8 cellular contexts compared by ENCODE assay signal in genomic region chr10:73771722-73772279, GRCh38. TPM values are rescaled to one million over a fixed set of nuclear protein-coding genes. Genes with fewer than 3 reads are reported as not detected.
A peak's percentile ranks its signal among the peaks of the same experiment; 100 is the strongest.
DNase-seq lines count a peak whose midpoint lies in the region; ATAC-seq and TF ChIP-seq lines count a peak whose summit lies in the region.

No MANE protein-coding gene starts in this region.

- H3K9ac ChIP-seq in iPS-15b (ENCODE audit: low read depth, low read length): peak overlapping the region; percentile 83

- H3K36me3 ChIP-seq in ACC112 (ENCODE audit: insufficient read depth, low read length): peaks cover 19% of the 10 kb centered on the region
- peaks cover 0 to 64% (median 0%) of the 10 kb centered on the region in 3 donors for H3K36me3 ChIP-seq in Peyer's patch
- H3K36me3 ChIP-seq in iPS-15b (ENCODE audit: control insufficient read depth, insufficient read depth, low read length): peaks cover 13% of the 10 kb centered on the region

- H3K9me3 ChIP-seq in Peyer's patch (no peaks in the 10 kb centered on the region), iPS-15b (ENCODE audit: control insufficient read depth, insufficient read depth, low read length) (no peaks in the 10 kb centered on the region)

- ATAC-seq in GM18498 (IDR thresholded peaks at IDR 0.05; ENCODE audit: unreplicated experiment): peak; percentile 9
- peak; percentile 41 for ATAC-seq in HG03066 (IDR thresholded peaks at IDR 0.05; ENCODE audit: low read depth, unreplicated experiment)

- peak in 2 of 6 experiments; percentile 1 to 2 for TF ChIP-seq CTCF in Peyer's patch (IDR thresholded peaks at IDR 0.05)

- H3K79me2 ChIP-seq in ACC112 (ENCODE audit: control insufficient read depth, insufficient read depth, low read length, unreplicated experiment): peaks cover 37% of the 10 kb centered on the region

- H3K4me1 ChIP-seq in ACC112 (ENCODE audit: control insufficient read depth, insufficient read depth, low read length, unreplicated experiment) (peaks cover 18% of the 10 kb centered on the region), Peyer's patch (peaks cover 0 to 26% (median 17%) of the 10 kb centered on the region in 4 donors), iPS-15b (ENCODE audit: control insufficient read depth, insufficient read depth, low read length) (peaks cover 4% of the 10 kb centered on the region)

- H2AFZ ChIP-seq in ACC112 (ENCODE audit: low read length, unreplicated experiment): peak overlapping the region; percentile 81

- no peak for TF ChIP-seq POLR2A in Peyer's patch (IDR thresholded peaks at IDR 0.05)

- peak overlapping the region; percentile 93 for H3K27ac ChIP-seq in ACC112 (ENCODE audit: low read depth, low read length)
- peak overlapping the region; percentile 90 to 98 (median 96) for H3K27ac ChIP-seq in Peyer's patch
- H3K27ac ChIP-seq in skin epidermis: peak overlapping the region; percentile 83 to 100 (median 96)

- no peaks in the 10 kb centered on the region for H3K27me3 ChIP-seq in ACC112 (ENCODE audit: insufficient read depth, low read length)
- H3K27me3 ChIP-seq in Peyer's patch: no peaks in the 10 kb centered on the region
- H3K27me3 ChIP-seq in iPS-15b (ENCODE audit: control insufficient read depth, insufficient read depth, low read length): no peaks in the 10 kb centered on the region

- H3K4me3 ChIP-seq in ACC112 (ENCODE audit: low read depth, low read length) (peak overlapping the region; percentile 96), Peyer's patch (peak overlapping the region; percentile 57 to 91 (median 82)), iPS-15b (ENCODE audit: low read depth, low read length) (peak overlapping the region; percentile 77), skin epidermis (peak overlapping the region; percentile 63 to 93 (median 77))

- DNase-seq in Peyer's patch (peak in 2 of 3 donors; percentile 85 to 93), astrocyte of the hippocampus (ENCODE audit: low read depth, low spot score) (peak; percentile 12), T1000 (lab: John Stamatoyannopoulos, UW) (no peak)

RNA-seq across cellular contexts. Expression of gene CHCHD1, which starts 10.0 kb away (rescaled TPM):
- 10 to 100 TPM in 3 of 4 donors, 1 to 10 TPM in 1; 9.9 to 36.8 (median 20.9) TPM for total RNA-seq in Peyer's patch

RNA-seq across cellular contexts. Expression of gene ZSWIM8, which starts 13.6 kb away (rescaled TPM):
- 100 to 1,000 TPM in 3 of 4 donors, 10 to 100 TPM in 1; 87.5 to 345 (median 187) TPM for total RNA-seq in Peyer's patch

RNA-seq across cellular contexts. Expression of gene SEC24C, which starts 27.6 kb away (rescaled TPM):
- 10 to 100 TPM; 48.7 to 81.5 (median 79.9) TPM for total RNA-seq in Peyer's patch

RNA-seq across cellular contexts. Expression of gene NDST2, which starts 39.6 kb away (rescaled TPM):
- total RNA-seq in Peyer's patch: 10 to 100 TPM; 16.5 to 39.1 (median 27.7) TPM
